33 cellular contexts compared by ENCODE assay signal in genomic region chr10:123375097-123375496, GRCh38.
"Had no signal": no experiment of that assay in that cellular context is flagged by ENCODE, and none has a peak within 500 bp of the region (broad histone marks: within the 10 kb centered on the region; RNA-seq: fewer than 3 reads in every experiment).

No MANE protein-coding gene starts in this region.

- H3K9me3 ChIP-seq: MG63 had no signal

- H3K36me3 ChIP-seq: MG63 had no signal

- H3K27me3 ChIP-seq: MG63 had no signal

- DNase-seq: Karpas-422, Kasumi-1, MG63, MM.1S, MV-4-11, NCI-H1048, NCI-H1092, NCI-H1092 treated with DMSO at 0.1 percent for 48 hours, NCI-H1105, NCI-H1105 treated with DMSO at 0.1 percent for 48 hours, NCI-H1417, NCI-H1417 treated with DMSO at 0.1 percent for 48 hours, NCI-H1436, NCI-H1694, NCI-H1694 treated with DMSO at 0.1 percent for 48 hours, NCI-H187, NCI-H187 treated with DMSO at 0.1 percent for 48 hours, NCI-H1930, NCI-H2029, NCI-H2029 treated with DMSO at 0.1 percent for 48 hours, NCI-H2081, NCI-H2081 treated with DMSO at 0.1 percent for 48 hours, NCI-H2107, NCI-H2171, NCI-H2227 treated with DMSO at 0.1 percent for 48 hours, NCI-H226, NCI-H345, NCI-H446, NCI-H446 treated with DMSO at 0.1 percent for 48 hours, NCI-H510A, NCI-H510A treated with DMSO at 0.1 percent for 48 hours, NCI-H524, NCI-H524 treated with DMSO at 0.1 percent for 48 hours had no signal

- H3K4me3 ChIP-seq: MG63 had no signal
